ENCODE assay signal across 8 cellular contexts in genomic region chr7:24979470-24979862, GRCh38. TPM values are rescaled to one million over a fixed set of nuclear protein-coding genes. Genes with fewer than 3 reads are reported as not detected.
DNase-seq lines count a peak whose midpoint lies in the region; ATAC-seq, FAIRE-seq and TF ChIP-seq lines count a peak whose summit lies in the region.

No MANE protein-coding gene starts in this region.

- intact Hi-C loops in head of caudate nucleus (cut with DNase I): loop anchor here (5.0 kb wide), 1 partner anchor 157 kb away; no protein-coding TSS in a partner anchor

- H3K36me3 Mint-ChIP-seq in CD4-positive, CD25-positive, alpha-beta regulatory T cell: peaks cover 7% of the 10 kb centered on the region

- no peak for FAIRE-seq in urothelium cell line (lab: Jason Lieb, UNC)

- no peak overlapping the region for H3K4ac ChIP-seq in trophoblast cell (ENCODE audit: low read depth, low read length)

- no peak overlapping the region for H2BK12ac ChIP-seq in trophoblast cell (ENCODE audit: low read length)

- H3K27ac ChIP-seq in CD4-positive, CD25-positive, alpha-beta regulatory T cell (ENCODE audit: insufficient read depth, low read length, poor library complexity, severe bottlenecking): peak overlapping the region; percentile 82
- peak overlapping the region; percentile 96 for H3K27ac ChIP-seq in RWPE1
- peak overlapping the region; percentile 49 for H3K27ac ChIP-seq in trophoblast cell (ENCODE audit: low read depth, low read length)

- H3K9ac ChIP-seq in trophoblast cell (ENCODE audit: low read length): peak overlapping the region; percentile 59

- H3K23ac ChIP-seq in trophoblast cell (ENCODE audit: low read length): no peak overlapping the region

- H3K9me3 Mint-ChIP-seq in CD4-positive, CD25-positive, alpha-beta regulatory T cell: peaks cover 0 to 2% (median 0%) of the 10 kb centered on the region in 7 donors

- peak overlapping the region; percentile 72 for H3K18ac ChIP-seq in trophoblast cell (ENCODE audit: low read length)

- peak; percentile 59 to 62 for ATAC-seq in CD4-positive, CD25-positive, alpha-beta regulatory T cell (ENCODE audit: low read depth in 2 of 2)
- ATAC-seq in GM19035 (IDR thresholded peaks at IDR 0.05; ENCODE audit: unreplicated experiment): peak; percentile 51
- ATAC-seq in HG03280 (IDR thresholded peaks at IDR 0.05; ENCODE audit: unreplicated experiment): peak; percentile 48

- peak; percentile 64 to 92 (median 82) for DNase-seq in CD4-positive, CD25-positive, alpha-beta regulatory T cell
- peak; percentile 58 for DNase-seq in RWPE1 (ENCODE audit: low spot score)
- peak; percentile 62 for DNase-seq in activated gamma-delta T cell treated with anti-CD3 and anti-CD28 coated beads, Interleukin-2, amount 50 U/mL, for 16 hours (ENCODE audit: low read depth)
- DNase-seq in head of caudate nucleus: peak; percentile 14 to 76 (median 51)
- peak; percentile 56 to 70 for DNase-seq in trophoblast cell
- DNase-seq in urothelium cell line (ENCODE audit: low spot score): peak; percentile 67

- peak overlapping the region; percentile 20 for H2BK120ac ChIP-seq in trophoblast cell (ENCODE audit: insufficient read depth, low read length, poor library complexity)

- H4K91ac ChIP-seq in trophoblast cell (ENCODE audit: low read depth, low read length): peak overlapping the region; percentile 9

- H3K9me3 ChIP-seq in CD4-positive, CD25-positive, alpha-beta regulatory T cell (ENCODE audit: control insufficient read depth in 2 of 2, low read length in 2 of 2): no peaks in the 10 kb centered on the region
- H3K9me3 ChIP-seq in trophoblast cell (ENCODE audit: insufficient read depth, low read depth, low read length): no peaks in the 10 kb centered on the region

- H3K27me3 Mint-ChIP-seq in CD4-positive, CD25-positive, alpha-beta regulatory T cell: peaks cover 10% of the 10 kb centered on the region

- peak; percentile 76 for TF ChIP-seq CTCF in RWPE1 (conservative IDR thresholded peaks at IDR 0.05; ENCODE audit: low read depth)

- peak overlapping the region; percentile 53 for H3K14ac ChIP-seq in trophoblast cell (ENCODE audit: low read length)

- no peak overlapping the region for H4K12ac ChIP-seq in trophoblast cell (ENCODE audit: low read depth, low read length)

- no peak overlapping the region for H2AK5ac ChIP-seq in trophoblast cell (ENCODE audit: low read length)

- H4K8ac ChIP-seq in trophoblast cell (ENCODE audit: low read depth, low read length): peak overlapping the region; percentile 51

- H3K4me2 ChIP-seq in trophoblast cell (ENCODE audit: low read length): peak overlapping the region; percentile 84

- POLR2A ChIA-PET in RWPE1 (lab: Yijun Ruan, JAX; ENCODE audit: low non-redundant PET): interaction anchor here (0.6 to 0.9 kb wide), 4 partner anchors 8 to 159 kb away, joined by 3 to 4 read pairs (median 4); no protein-coding TSS in a partner anchor

- peaks cover 11% of the 10 kb centered on the region for H3K79me1 ChIP-seq in trophoblast cell (ENCODE audit: low read length)

- WGBS in trophoblast cell (ENCODE audit: extremely low coverage, insufficient coverage, insufficient read length): no CpG with 5 or more reads among the region's 42 CpGs

- H3K4me1 Mint-ChIP-seq in CD4-positive, CD25-positive, alpha-beta regulatory T cell: peaks cover 32 to 69% (median 52%) of the 10 kb centered on the region in 4 donors

- H3K27me3 ChIP-seq in CD4-positive, CD25-positive, alpha-beta regulatory T cell (ENCODE audit: control insufficient read depth, insufficient read depth, low read length): no peaks in the 10 kb centered on the region
- H3K27me3 ChIP-seq in trophoblast cell (ENCODE audit: insufficient read depth, low read length): peaks cover 6% of the 10 kb centered on the region

- H2AFZ ChIP-seq in trophoblast cell (ENCODE audit: insufficient read depth, low read length, poor library complexity): peak overlapping the region; percentile 73

- H3K79me2 ChIP-seq in trophoblast cell (ENCODE audit: control insufficient read depth, insufficient read depth, low read length, poor library complexity): peaks cover 4% of the 10 kb centered on the region

- H3K4me3 Mint-ChIP-seq in CD4-positive, CD25-positive, alpha-beta regulatory T cell: peak overlapping the region; percentile 93 to 98 (median 96)

- H3K36me3 ChIP-seq in CD4-positive, CD25-positive, alpha-beta regulatory T cell (ENCODE audit: control insufficient read depth, insufficient read depth, low read length): no peaks in the 10 kb centered on the region
- no peaks in the 10 kb centered on the region for H3K36me3 ChIP-seq in trophoblast cell (ENCODE audit: control insufficient read depth in 1 of 2, insufficient read depth in 2 of 2, low read length in 2 of 2)

- peaks cover 52% of the 10 kb centered on the region for H3K4me1 ChIP-seq in CD4-positive, CD25-positive, alpha-beta regulatory T cell (ENCODE audit: control insufficient read depth, insufficient read depth, low read length, poor library complexity, severe bottlenecking)
- H3K4me1 ChIP-seq in trophoblast cell (ENCODE audit: control insufficient read depth in 1 of 2, insufficient read depth in 2 of 2, low read length in 2 of 2): peaks cover 8 to 15% of the 10 kb centered on the region in 2 experiments

- H3K4me3 ChIP-seq in CD4-positive, CD25-positive, alpha-beta regulatory T cell (ENCODE audit: low read depth, low read length): no peak overlapping the region
- peak overlapping the region; percentile 87 for H3K4me3 ChIP-seq in trophoblast cell (ENCODE audit: low read depth, low read length)

- H3K27ac Mint-ChIP-seq in CD4-positive, CD25-positive, alpha-beta regulatory T cell: peak overlapping the region in 2 of 3 donors; percentile 87 to 89

- H2BK5ac ChIP-seq in trophoblast cell (ENCODE audit: low read depth, low read length, poor library complexity): no peak overlapping the region

- CTCF ChIA-PET in RWPE1 (lab: Yijun Ruan, JAX): interaction anchor here (0.6 to 4.9 kb wide), 32 partner anchors 8 to 221 kb away, joined by 3 to 40 read pairs (median 4); no protein-coding TSS in a partner anchor

RNA-seq across cellular contexts. Expression of gene OSBPL3, which starts 0.5 kb away (rescaled TPM):
- total RNA-seq in CD4-positive, CD25-positive, alpha-beta regulatory T cell: 43.0 TPM
- polyA plus RNA-seq in CD4-positive, CD25-positive, alpha-beta regulatory T cell: 10 to 100 TPM in 2 of 4 donors, 1 to 10 TPM in 2; 9.1 to 14.5 (median 11.9) TPM
- polyA plus RNA-seq in trophoblast cell (2013): 6.8 and 8.0 TPM in 2 replicates
